19 cellular contexts compared by ENCODE assay signal in genomic region chr9:112384219-112384618, GRCh38. TPM values are rescaled to one million over a fixed set of nuclear protein-coding genes. Genes with fewer than 3 reads are reported as not detected.
DNase-seq lines count a peak whose midpoint lies in the region; ATAC-seq and TF ChIP-seq lines count a peak whose summit lies in the region.
"Had no signal": no experiment of that assay in that cellular context is flagged by ENCODE, and none has a peak within 500 bp of the region (broad histone marks: within the 10 kb centered on the region; RNA-seq: fewer than 3 reads in every experiment).

No MANE protein-coding gene starts in this region.

- H3K36me3 ChIP-seq in left ventricle myocardium inferior, result peaks cover 6% of the 10 kb centered on the region
- H3K36me3 ChIP-seq: ovary had no signal

- H3K9me3 Mint-ChIP-seq in dendritic cell treated with granulocyte-macrophage colony-stimulating factor and Interleukin-4, amounts not matched to agents 40 ng/mL and 50 ng/mL, for 4 days, result no peaks in the 10 kb centered on the region
- no peaks in the 10 kb centered on the region for H3K9me3 Mint-ChIP-seq in neural crest cell
- no peaks in the 10 kb centered on the region for H3K9me3 Mint-ChIP-seq in activated CD4-positive, alpha-beta T cell treated with anti-CD3 and anti-CD28 coated beads, Interleukin-2, amount 10 ng/mL, durations not matched to agents 24 days and 14 days
- H3K9me3 Mint-ChIP-seq in osteocyte (ENCODE audit: unreplicated experiment), result no peaks in the 10 kb centered on the region
- H3K9me3 Mint-ChIP-seq: activated naive CD8-positive, alpha-beta T cell treated with anti-CD3 and anti-CD28 coated beads for 36 hours; stimulated activated effector memory CD8-positive, alpha-beta T cell treated with anti-CD3 and anti-CD28 coated beads, Interleukin-12 subunit alpha, Interleukin-12 subunit beta, amount 100 ng/mL, for 72 hours had no signal

- ATAC-seq in left ventricle myocardium superior (no peak), HG03442 (IDR thresholded peaks at IDR 0.05; ENCODE audit: unreplicated experiment) (no peak)
- ATAC-seq: activated CD4-positive, alpha-beta T cell treated with anti-CD3 and anti-CD28 coated beads for 36 hours; heart left ventricle; sciatic nerve; stimulated activated effector memory CD8-positive, alpha-beta T cell treated with anti-CD3 and anti-CD28 coated beads, Interleukin-12 subunit alpha, Interleukin-12 subunit beta, amount 100 ng/mL, for 72 hours had no signal

- H3K9me3 ChIP-seq in left ventricle myocardium inferior (replicated peaks), result no peaks in the 10 kb centered on the region
- H3K9me3 ChIP-seq: heart left ventricle, ovary had no signal

- H3K4me1 ChIP-seq in left ventricle myocardium inferior, result peaks cover 55% of the 10 kb centered on the region

- intact Hi-C loops in left ventricle myocardium inferior (cut with micrococcal nuclease), result no loop called here
- intact Hi-C loops in left ventricle myocardium superior (cut with micrococcal nuclease), result no loop called here
- intact Hi-C loops in dendritic cell treated with granulocyte-macrophage colony-stimulating factor and Interleukin-4, amounts not matched to agents 40 ng/mL and 50 ng/mL, for 4 days (cut with micrococcal nuclease), result loop anchor here (5.0 kb wide), 1 partner anchor 333 kb away; the partner anchor contains the start of gene INIP
- intact Hi-C loops in activated CD4-positive, alpha-beta T cell treated with anti-CD3 and anti-CD28 coated beads, Interleukin-2, amount 10 ng/mL, durations not matched to agents 24 days and 14 days (cut with micrococcal nuclease), result no loop called here

- no peaks in the 10 kb centered on the region for H3K27me3 ChIP-seq in left ventricle myocardium inferior (ENCODE audit: low read depth)
- H3K27me3 ChIP-seq: heart left ventricle, ovary had no signal

- H3K4me3 ChIP-seq in left ventricle myocardium inferior, result peak overlapping the region; percentile 13
- H3K4me3 ChIP-seq: coronary artery, heart left ventricle, ovary had no signal

- peak overlapping the region; percentile 60 for H3K27ac ChIP-seq in left ventricle myocardium inferior (replicated peaks)

- H3K27me3 Mint-ChIP-seq in dendritic cell treated with granulocyte-macrophage colony-stimulating factor and Interleukin-4, amounts not matched to agents 40 ng/mL and 50 ng/mL, for 4 days, result no peaks in the 10 kb centered on the region
- H3K27me3 Mint-ChIP-seq in neural crest cell (ENCODE audit: low read depth), result no peaks in the 10 kb centered on the region
- H3K27me3 Mint-ChIP-seq in activated CD4-positive, alpha-beta T cell treated with anti-CD3 and anti-CD28 coated beads, Interleukin-2, amount 10 ng/mL, durations not matched to agents 24 days and 14 days, result no peaks in the 10 kb centered on the region
- H3K27me3 Mint-ChIP-seq in osteocyte (ENCODE audit: unreplicated experiment), result no peaks in the 10 kb centered on the region
- H3K27me3 Mint-ChIP-seq: activated CD4-positive, alpha-beta T cell treated with anti-CD3 and anti-CD28 coated beads for 36 hours; activated naive CD8-positive, alpha-beta T cell treated with anti-CD3 and anti-CD28 coated beads for 36 hours had no signal

- no peak overlapping the region for H3K4me3 Mint-ChIP-seq in dendritic cell treated with granulocyte-macrophage colony-stimulating factor and Interleukin-4, amounts not matched to agents 40 ng/mL and 50 ng/mL, for 4 days
- peak overlapping the region; percentile 65 for H3K4me3 Mint-ChIP-seq in neural crest cell
- H3K4me3 Mint-ChIP-seq in activated CD4-positive, alpha-beta T cell treated with anti-CD3 and anti-CD28 coated beads, Interleukin-2, amount 10 ng/mL, durations not matched to agents 24 days and 14 days, result no peak overlapping the region
- H3K4me3 Mint-ChIP-seq in osteocyte (ENCODE audit: unreplicated experiment), result no peak overlapping the region
- H3K4me3 Mint-ChIP-seq: activated CD4-positive, alpha-beta T cell treated with anti-CD3 and anti-CD28 coated beads for 36 hours; activated naive CD8-positive, alpha-beta T cell treated with anti-CD3 and anti-CD28 coated beads for 36 hours; stimulated activated effector memory CD8-positive, alpha-beta T cell treated with anti-CD3 and anti-CD28 coated beads, Interleukin-12 subunit alpha, Interleukin-12 subunit beta, amount 100 ng/mL, for 72 hours had no signal

- peaks cover 5% of the 10 kb centered on the region for H3K36me3 Mint-ChIP-seq in dendritic cell treated with granulocyte-macrophage colony-stimulating factor and Interleukin-4, amounts not matched to agents 40 ng/mL and 50 ng/mL, for 4 days (ENCODE audit: low read depth)
- peaks cover 9% of the 10 kb centered on the region for H3K36me3 Mint-ChIP-seq in neural crest cell (ENCODE audit: low read depth)
- H3K36me3 Mint-ChIP-seq in activated CD4-positive, alpha-beta T cell treated with anti-CD3 and anti-CD28 coated beads, Interleukin-2, amount 10 ng/mL, durations not matched to agents 24 days and 14 days (ENCODE audit: low read depth), result peaks cover 4% of the 10 kb centered on the region
- peaks cover 8% of the 10 kb centered on the region for H3K36me3 Mint-ChIP-seq in osteocyte (ENCODE audit: unreplicated experiment)

- TF ChIP-seq CTCF in left ventricle myocardium inferior (IDR thresholded peaks at IDR 0.05; ENCODE audit: borderline replicate concordance) (no peak), neural crest cell (conservative IDR thresholded peaks at IDR 0.05) (no peak), osteocyte (IDR thresholded peaks at IDR 0.05) (no peak)

- DNase-seq in left ventricle myocardium inferior (no peak), left ventricle myocardium superior (no peak), neural crest cell (ENCODE audit: low read depth, low spot score) (no peak), NCI-H1048 (lab: John Stamatoyannopoulos, UW) (no peak), osteocyte (ENCODE audit: extremely low spot score, unreplicated experiment) (no peak)
- DNase-seq in activated CD4-positive, alpha-beta T cell treated with anti-CD3 and anti-CD28 coated beads, Interleukin-2, amount 10 ng/mL, durations not matched to agents 24 days and 14 days, result no peak
- DNase-seq: activated CD4-positive, alpha-beta T cell treated with anti-CD3 and anti-CD28 coated beads for 36 hours; activated naive CD8-positive, alpha-beta T cell treated with anti-CD3 and anti-CD28 coated beads for 36 hours; heart left ventricle; IMR-90; NCI-H2171 treated with DMSO at 0.1 percent for 48 hours; NCI-H748 treated with DMSO at 0.1 percent for 48 hours; Right ventricle myocardium superior had no signal

- peak overlapping the region; percentile 48 for H3K27ac Mint-ChIP-seq in dendritic cell treated with granulocyte-macrophage colony-stimulating factor and Interleukin-4, amounts not matched to agents 40 ng/mL and 50 ng/mL, for 4 days
- no peak overlapping the region for H3K27ac Mint-ChIP-seq in neural crest cell (ENCODE audit: unreplicated experiment)
- no peak overlapping the region for H3K27ac Mint-ChIP-seq in activated CD4-positive, alpha-beta T cell treated with anti-CD3 and anti-CD28 coated beads, Interleukin-2, amount 10 ng/mL, durations not matched to agents 24 days and 14 days
- no peak overlapping the region for H3K27ac Mint-ChIP-seq in osteocyte (ENCODE audit: unreplicated experiment)
- H3K27ac Mint-ChIP-seq: activated CD4-positive, alpha-beta T cell treated with anti-CD3 and anti-CD28 coated beads for 36 hours; activated naive CD8-positive, alpha-beta T cell treated with anti-CD3 and anti-CD28 coated beads for 36 hours; stimulated activated effector memory CD8-positive, alpha-beta T cell treated with anti-CD3 and anti-CD28 coated beads, Interleukin-12 subunit alpha, Interleukin-12 subunit beta, amount 100 ng/mL, for 72 hours had no signal

- H3K4me1 Mint-ChIP-seq in dendritic cell treated with granulocyte-macrophage colony-stimulating factor and Interleukin-4, amounts not matched to agents 40 ng/mL and 50 ng/mL, for 4 days (ENCODE audit: low read depth), result peaks cover 28% of the 10 kb centered on the region
- peaks cover 27% of the 10 kb centered on the region for H3K4me1 Mint-ChIP-seq in neural crest cell
- peaks cover 23% of the 10 kb centered on the region for H3K4me1 Mint-ChIP-seq in activated CD4-positive, alpha-beta T cell treated with anti-CD3 and anti-CD28 coated beads, Interleukin-2, amount 10 ng/mL, durations not matched to agents 24 days and 14 days
- H3K4me1 Mint-ChIP-seq in osteocyte (ENCODE audit: unreplicated experiment), result peaks cover 41% of the 10 kb centered on the region

RNA-seq across cellular contexts. Expression of gene HSDL2, which starts 4.3 kb away (rescaled TPM):
- 234 TPM for total RNA-seq in left ventricle myocardium inferior
- 284 TPM for total RNA-seq in left ventricle myocardium superior
- total RNA-seq in neural crest cell, result 20.9 and 23.5 TPM in 2 replicates
- total RNA-seq in activated CD4-positive, alpha-beta T cell treated with anti-CD3 and anti-CD28 coated beads, Interleukin-2, amount 10 ng/mL, durations not matched to agents 24 days and 14 days, result 14.1 TPM in 2 replicates
- 19.0 and 20.1 TPM in 2 replicates for total RNA-seq in osteocyte

RNA-seq across cellular contexts. Expression of gene PTBP3, which starts 50.8 kb away (rescaled TPM):
- total RNA-seq in left ventricle myocardium inferior (12.7 TPM), left ventricle myocardium superior (19.4 TPM), neural crest cell (42.5 and 46.8 TPM in 2 replicates), osteocyte (47.6 and 58.9 TPM in 2 replicates)
- total RNA-seq in activated CD4-positive, alpha-beta T cell treated with anti-CD3 and anti-CD28 coated beads, Interleukin-2, amount 10 ng/mL, durations not matched to agents 24 days and 14 days, result 94.7 and 104 TPM in 2 replicates
